In the genomic region with DNA sequence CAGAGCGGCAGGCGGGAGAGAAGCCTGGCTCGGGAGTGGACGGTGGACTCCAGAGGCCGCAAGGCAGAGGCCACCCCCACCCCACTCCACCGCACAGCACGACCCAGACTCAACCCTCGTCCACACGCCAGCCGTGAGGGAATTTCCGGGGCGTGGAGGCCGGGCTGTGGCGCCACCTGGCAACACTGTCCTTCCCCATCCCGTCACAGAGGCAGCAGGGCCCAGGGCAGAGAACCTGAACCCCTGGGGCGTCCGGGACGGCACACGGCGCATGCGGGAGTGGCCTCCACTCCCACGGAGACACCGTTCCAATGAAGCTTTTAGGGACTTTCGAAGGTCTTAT, we compare ENCODE assay signal across 25 cellular contexts. TPM values are rescaled to one million over a fixed set of nuclear protein-coding genes. Genes with fewer than 3 reads are reported as not detected.
"Had no signal": no experiment of that assay in that cellular context is flagged by ENCODE, and none has a peak within 500 bp of the region (broad histone marks: within the 10 kb centered on the region; RNA-seq: fewer than 3 reads in every experiment).

No MANE protein-coding gene starts in this region.

- H2AFZ ChIP-seq: parathyroid adenoma had no signal

- H3K4me1 ChIP-seq: parathyroid adenoma had no signal

- H3K36me3 Mint-ChIP-seq: naive B cell; natural killer cell treated with Interleukin-12 subunit alpha and Interleukin-12 subunit beta and Interleukin-15 and Interleukin-18, amount 100 ng/mL, for 72 hours had no signal

- H3K9me3 Mint-ChIP-seq: naive B cell; natural killer cell treated with Interleukin-12 subunit alpha and Interleukin-12 subunit beta and Interleukin-15 and Interleukin-18, amount 100 ng/mL, for 72 hours; neural crest cell; stimulated activated effector memory CD8-positive, alpha-beta T cell treated with anti-CD3 and anti-CD28 coated beads, Interleukin-12 subunit alpha, Interleukin-12 subunit beta, amount 100 ng/mL, for 72 hours had no signal

- DNase-seq: dorsolateral prefrontal cortex; effector CD4-positive, alpha-beta T cell; foreskin fibroblast; gastrocnemius medialis; head of caudate nucleus; left ventricle myocardium superior; lower lobe of right lung; mucosa of descending colon; naive B cell; sigmoid colon; stimulated activated CD4-positive, alpha-beta T cell treated with anti-CD3 and anti-CD28 coated beads, Interleukin-2, amount 100 ng/mL, for 24 hours; stimulated activated CD4-positive, alpha-beta T cell treated with anti-CD3 and anti-CD28 coated beads, Interleukin-4, amount 100 ng/mL, for 24 hours; stimulated activated naive CD4-positive, alpha-beta T cell treated with Interleukin-2 at 50 U/mL for 16 hours; stomach; thyroid gland; trophoblast cell had no signal

- H3K27me3 Mint-ChIP-seq: naive B cell; natural killer cell treated with Interleukin-12 subunit alpha and Interleukin-12 subunit beta and Interleukin-15 and Interleukin-18, amount 100 ng/mL, for 72 hours had no signal

- H3K4me3 Mint-ChIP-seq: naive B cell; natural killer cell treated with Interleukin-12 subunit alpha and Interleukin-12 subunit beta and Interleukin-15 and Interleukin-18, amount 100 ng/mL, for 72 hours; neural crest cell; stimulated activated effector memory CD8-positive, alpha-beta T cell treated with anti-CD3 and anti-CD28 coated beads, Interleukin-12 subunit alpha, Interleukin-12 subunit beta, amount 100 ng/mL, for 72 hours had no signal

- H3K9me3 ChIP-seq: gastrocnemius medialis, lower lobe of right lung, mucosa of descending colon, right atrium auricular region, sigmoid colon, stomach, thyroid gland, vagina had no signal

- FAIRE-seq: colon, keratinocyte had no signal

- H3K27me3 ChIP-seq: dorsolateral prefrontal cortex, gastrocnemius medialis, right atrium auricular region, sigmoid colon, stomach, thyroid gland, vagina had no signal

- H3K9ac ChIP-seq: parathyroid adenoma had no signal

- H3K4me3 ChIP-seq: dorsolateral prefrontal cortex, gastrocnemius medialis, lower lobe of right lung, mucosa of descending colon, right atrium auricular region, sigmoid colon, stomach, thyroid gland, vagina had no signal

- H3K27ac ChIP-seq: dorsolateral prefrontal cortex, lower lobe of right lung, parathyroid adenoma, right atrium auricular region, sigmoid colon, stomach, thyroid gland, vagina had no signal

- ATAC-seq: gastrocnemius medialis; left ventricle myocardium superior; lower lobe of right lung; mucosa of descending colon; natural killer cell treated with Interleukin-12 subunit alpha and Interleukin-12 subunit beta and Interleukin-15 and Interleukin-18, amount 100 ng/mL, for 72 hours; stimulated activated effector memory CD8-positive, alpha-beta T cell treated with anti-CD3 and anti-CD28 coated beads, Interleukin-12 subunit alpha, Interleukin-12 subunit beta, amount 100 ng/mL, for 72 hours had no signal

- H3K27ac Mint-ChIP-seq: natural killer cell treated with Interleukin-12 subunit alpha and Interleukin-12 subunit beta and Interleukin-15 and Interleukin-18, amount 100 ng/mL, for 72 hours; progenitor cell of endocrine pancreas; stimulated activated effector memory CD8-positive, alpha-beta T cell treated with anti-CD3 and anti-CD28 coated beads, Interleukin-12 subunit alpha, Interleukin-12 subunit beta, amount 100 ng/mL, for 72 hours had no signal

RNA-seq across cellular contexts. Expression of a gene that starts 41.8 kb away (rescaled TPM):
- polyA plus RNA-seq: keratinocyte had no signal
